Comparison of ENCODE assay signal across 9 cellular contexts in the genomic region with DNA sequence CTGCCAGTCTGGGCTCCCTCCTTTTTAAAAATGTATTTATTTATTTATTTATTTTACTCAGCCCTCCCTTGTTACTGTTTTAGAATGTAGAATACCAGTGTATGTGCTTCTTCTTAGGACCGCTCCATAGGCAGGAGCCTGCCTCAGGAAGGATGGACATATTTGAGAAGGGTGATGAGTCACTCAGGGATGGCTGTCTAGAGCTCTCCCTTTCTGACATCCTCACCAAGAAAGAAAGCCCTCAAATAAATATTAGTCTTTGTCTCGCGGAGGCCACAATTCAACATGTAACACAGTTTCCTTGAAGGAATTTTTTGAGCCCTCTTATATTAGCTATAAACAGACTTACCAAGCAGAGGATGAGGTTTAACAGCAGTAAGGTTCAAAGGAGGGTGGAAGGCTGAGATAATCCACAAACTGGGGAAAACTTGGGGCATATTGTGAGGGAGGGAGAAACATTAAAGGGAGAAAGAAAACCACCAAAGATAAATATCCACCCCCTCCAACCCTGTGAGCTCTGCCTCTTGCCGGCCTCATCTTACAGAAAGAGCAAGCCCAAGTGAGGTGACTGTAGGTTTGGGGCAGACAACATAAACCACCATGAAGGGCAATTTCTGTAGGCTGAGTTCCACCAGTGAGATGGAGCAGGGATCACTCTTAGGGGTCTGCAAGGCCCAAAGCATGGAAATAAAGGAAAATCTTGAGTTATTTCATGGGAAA.
"Had no signal": no experiment of that assay in that cellular context is flagged by ENCODE, and none has a peak within 500 bp of the region (broad histone marks: within the 10 kb centered on the region; RNA-seq: fewer than 3 reads in every experiment).

No MANE protein-coding gene starts in this region.

- H3K36me3 ChIP-seq: HAP-1 had no signal

- FAIRE-seq: HTR-8/SVneo had no signal

- H3K4me1 Mint-ChIP-seq: IgD-negative memory B cell had no signal

- H3K4me3 Mint-ChIP-seq: HFFc6, IgD-negative memory B cell had no signal

- H3K4me3 ChIP-seq: GM23248, HAP-1 had no signal

- H3K27ac Mint-ChIP-seq: HFFc6 had no signal

- H3K9ac ChIP-seq: GM23248 had no signal

- ATAC-seq: HCT116 had no signal

- H2AFZ ChIP-seq: GM23248 had no signal

- H3K9me3 ChIP-seq: HAP-1 had no signal

- H3K27me3 Mint-ChIP-seq: IgD-negative memory B cell had no signal

- DNase-seq: GM23248, GOT3, HFFc6, KG1 had no signal

- H3K36me3 Mint-ChIP-seq: IgD-negative memory B cell had no signal

- H3K27ac ChIP-seq: GM23248, HL-60 had no signal

- H3K4me1 ChIP-seq: HAP-1 had no signal

- H3K9me3 Mint-ChIP-seq: HFFc6 had no signal
